ENCODE assay signal across 8 cellular contexts in genomic region chr4:108649863-108650211, GRCh38. TPM values are rescaled to one million over a fixed set of nuclear protein-coding genes. Genes with fewer than 3 reads are reported as not detected.
A peak's percentile ranks its signal among the peaks of the same experiment; 100 is the strongest.
DNase-seq lines count a peak whose midpoint lies in the region; ATAC-seq and TF ChIP-seq lines count a peak whose summit lies in the region.

No MANE protein-coding gene starts in this region.

- peaks cover 6% of the 10 kb centered on the region; the same call in 1 of the 2 replicates for H3K36me3 ChIP-seq in ACC112 (ENCODE audit: insufficient read depth, low read length)

- peak overlapping the region; percentile 82 for H2AFZ ChIP-seq in ACC112 (ENCODE audit: low read length, unreplicated experiment)

- TF ChIP-seq CTCF in astrocyte of the spinal cord (IDR thresholded peaks at IDR 0.05; ENCODE audit: low read depth, low read length) (no peak), GM13976 (IDR thresholded peaks at IDR 0.05; ENCODE audit: borderline replicate concordance, control extremely low read depth, extremely low read depth, insufficient read depth, missing control alignments) (no peak)

- H3K4me1 ChIP-seq in ACC112 (ENCODE audit: control insufficient read depth, insufficient read depth, low read length, unreplicated experiment), result peaks cover 21% of the 10 kb centered on the region

- H3K4me3 ChIP-seq in ACC112 (ENCODE audit: low read depth, low read length) (peak overlapping the region; percentile 97), astrocyte of the spinal cord (ENCODE audit: low read depth, low read length) (peak overlapping the region; percentile 26)

- ATAC-seq in GM19324 (IDR thresholded peaks at IDR 0.05; ENCODE audit: low FRiP score, unreplicated experiment), result peak; percentile 16
- peak; percentile 6 for ATAC-seq in HG03354 (IDR thresholded peaks at IDR 0.05; ENCODE audit: poor library complexity, severe bottlenecking, unreplicated experiment)
- no peak for ATAC-seq in naive B cell (ENCODE audit: low read depth in 2 of 2)

- H3K36me3 Mint-ChIP-seq in naive B cell, result peaks cover 0 to 8% of the 10 kb centered on the region in 2 donors

- H3K27me3 ChIP-seq in ACC112 (ENCODE audit: insufficient read depth, low read length), result no peaks in the 10 kb centered on the region

- no peaks in the 10 kb centered on the region for H3K9me3 Mint-ChIP-seq in naive B cell

- peaks cover 32 to 44% (median 38%) of the 10 kb centered on the region in 3 donors for H3K4me1 Mint-ChIP-seq in naive B cell

- peak overlapping the region; percentile 94 to 99 (median 98) for H3K27ac Mint-ChIP-seq in naive B cell

- in situ Hi-C loops in astrocyte of the spinal cord (cut with HindIII; ENCODE audit: low sequenced_read_pairs) (no loop called here), GM13976 (cut with MboI; ENCODE audit: low sequenced_read_pairs, unreplicated experiment) (no loop called here)

- H3K4me3 Mint-ChIP-seq in naive B cell, result peak overlapping the region; percentile 91 to 99 (median 96)

- peak overlapping the region; percentile 77 for H3K27ac ChIP-seq in ACC112 (ENCODE audit: low read depth, low read length)

- no peak for DNase-seq in astrocyte of the spinal cord (ENCODE audit: low read depth, low spot score)
- no peak for DNase-seq in naive B cell
- no peak for DNase-seq in GM13976 (ENCODE audit: low spot score)
- DNase-seq in hippocampal formation (lab: John Stamatoyannopoulos, UW), result no peak
- no peak for DNase-seq in effector CD8-positive, alpha-beta T cell (lab: John Stamatoyannopoulos, UW)

- no peaks in the 10 kb centered on the region for H3K27me3 Mint-ChIP-seq in naive B cell

- H3K79me2 ChIP-seq in ACC112 (ENCODE audit: control insufficient read depth, insufficient read depth, low read length, unreplicated experiment), result peaks cover 45% of the 10 kb centered on the region

RNA-seq across cellular contexts. Expression of gene OSTC, which starts 0.6 kb away (rescaled TPM):
- 100 to 1,000 TPM in 5 of 6 donors, 10 to 100 TPM in 1; 94.4 to 171 (median 109) TPM for polyA plus RNA-seq in naive B cell (ENCODE audit: low read depth in 6 of 6)

RNA-seq across cellular contexts. Expression of gene RPL34, which starts 29.5 kb away (rescaled TPM):
- polyA plus RNA-seq in naive B cell (ENCODE audit: low read depth in 6 of 6), result 1,000 to 10,000 TPM; 3,614 to 4,964 (median 4,202) TPM

Comparison
In these comparisons a context has a peak if more than half of its experiments do, and no peak if none do; other contexts are left out.
1. ATAC-seq: peak in GM19324 (single experiment) and HG03354 (single experiment); none in naive B cell (0 of 2).